ENCODE assay signal across 8 cellular contexts in the genomic region with DNA sequence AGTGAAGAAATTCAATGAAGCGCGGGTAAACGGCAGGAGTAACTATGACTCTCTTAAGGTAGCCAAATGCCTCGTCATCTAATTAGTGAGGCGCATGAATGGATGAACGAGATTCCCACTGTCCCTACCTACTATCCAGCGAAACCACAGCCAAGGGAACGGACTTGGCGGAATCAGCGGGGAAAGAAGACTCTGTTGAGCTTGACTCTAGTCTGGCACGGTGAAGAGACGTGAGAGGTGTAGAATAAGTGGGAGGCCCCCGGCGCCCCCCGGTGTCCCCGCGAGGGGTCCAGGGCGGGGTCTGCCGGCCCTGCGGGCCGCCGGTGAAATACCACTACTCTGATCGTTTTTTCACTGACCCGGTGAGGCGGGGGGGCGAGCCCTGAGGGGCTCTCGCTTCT.
DNase-seq lines count a peak whose midpoint lies in the region; ATAC-seq and TF ChIP-seq lines count a peak whose summit lies in the region.
"Not testable (repeated sequence)": the region's sequence is repeated elsewhere in the genome, so short reads cannot be mapped to it uniquely, and the experiment has no call there.

No MANE protein-coding gene starts in this region.

- not testable (repeated sequence) for H3K4me3 Mint-ChIP-seq in activated CD4-positive, alpha-beta memory T cell treated with anti-CD3 and anti-CD28 coated beads for 36 hours; activated naive CD8-positive, alpha-beta T cell treated with anti-CD3 and anti-CD28 coated beads, Interleukin-2, amount 10 ng/mL, durations not matched to agents 7 days and 5 days; nephron progenitor cell

- intact Hi-C loops in activated CD4-positive, alpha-beta memory T cell treated with anti-CD3 and anti-CD28 coated beads for 36 hours (cut with micrococcal nuclease) = not testable (repeated sequence)

- H3K4me3 ChIP-seq in LNCaP clone FGC (ENCODE audit: low read depth, low read length) = not testable (repeated sequence)

- H3K36me3 Mint-ChIP-seq in activated CD4-positive, alpha-beta memory T cell treated with anti-CD3 and anti-CD28 coated beads for 36 hours; activated naive CD8-positive, alpha-beta T cell treated with anti-CD3 and anti-CD28 coated beads, Interleukin-2, amount 10 ng/mL, durations not matched to agents 7 days and 5 days; nephron progenitor cell (ENCODE audit: low read depth): not testable (repeated sequence)

- ATAC-seq in activated naive CD8-positive, alpha-beta T cell treated with anti-CD3 and anti-CD28 coated beads, Interleukin-2, amount 10 ng/mL, durations not matched to agents 7 days and 5 days (ENCODE audit: low read depth) = not testable (repeated sequence)

- H3K9me3 Mint-ChIP-seq in activated CD4-positive, alpha-beta memory T cell treated with anti-CD3 and anti-CD28 coated beads for 36 hours; activated naive CD8-positive, alpha-beta T cell treated with anti-CD3 and anti-CD28 coated beads, Interleukin-2, amount 10 ng/mL, durations not matched to agents 7 days and 5 days: not testable (repeated sequence)
- peaks cover 12% of the 10 kb centered on the region for H3K9me3 Mint-ChIP-seq in nephron progenitor cell

- not testable (repeated sequence) for H3K4me1 Mint-ChIP-seq in activated CD4-positive, alpha-beta memory T cell treated with anti-CD3 and anti-CD28 coated beads for 36 hours (ENCODE audit: low read depth); activated naive CD8-positive, alpha-beta T cell treated with anti-CD3 and anti-CD28 coated beads, Interleukin-2, amount 10 ng/mL, durations not matched to agents 7 days and 5 days; nephron progenitor cell

- POLR2A ChIA-PET in activated CD4-positive, alpha-beta memory T cell treated with anti-CD3 and anti-CD28 coated beads for 36 hours (lab: Charles Lee); activated naive CD8-positive, alpha-beta T cell treated with anti-CD3 and anti-CD28 coated beads, Interleukin-2, amount 10 ng/mL, durations not matched to agents 7 days and 5 days (lab: Charles Lee): not testable (repeated sequence)

- H3K27me3 Mint-ChIP-seq in activated CD4-positive, alpha-beta memory T cell treated with anti-CD3 and anti-CD28 coated beads for 36 hours; activated naive CD8-positive, alpha-beta T cell treated with anti-CD3 and anti-CD28 coated beads, Interleukin-2, amount 10 ng/mL, durations not matched to agents 7 days and 5 days; nephron progenitor cell (ENCODE audit: low read depth, poor library complexity): not testable (repeated sequence)

- not testable (repeated sequence) for TF ChIP-seq CTCF in LNCaP clone FGC (IDR thresholded peaks at IDR 0.05; ENCODE audit: control insufficient read depth, extremely low read depth, insufficient read depth); nephron progenitor cell (IDR thresholded peaks at IDR 0.05)

- H3K27ac Mint-ChIP-seq in activated CD4-positive, alpha-beta memory T cell treated with anti-CD3 and anti-CD28 coated beads for 36 hours; activated naive CD8-positive, alpha-beta T cell treated with anti-CD3 and anti-CD28 coated beads, Interleukin-2, amount 10 ng/mL, durations not matched to agents 7 days and 5 days; nephron progenitor cell: not testable (repeated sequence)

- CTCF ChIA-PET in activated CD4-positive, alpha-beta memory T cell treated with anti-CD3 and anti-CD28 coated beads for 36 hours (lab: Charles Lee) = not testable (repeated sequence)

- DNase-seq in ELF-1 (ENCODE audit: low read depth, low spot score) = peak; percentile 58
- peak; percentile 17 for DNase-seq in LNCaP clone FGC (ENCODE audit: low read depth)
- peak; percentile 9 for DNase-seq in activated CD4-positive, alpha-beta memory T cell treated with anti-CD3 and anti-CD28 coated beads for 36 hours
- peak; percentile 12 for DNase-seq in activated naive CD8-positive, alpha-beta T cell treated with anti-CD3 and anti-CD28 coated beads, Interleukin-2, amount 10 ng/mL, durations not matched to agents 7 days and 5 days
- peak; percentile 24 to 25 for DNase-seq in dermis microvascular lymphatic vessel endothelial cell (ENCODE audit: low read depth in 2 of 2)
- DNase-seq in globus pallidus (ENCODE audit: low spot score) = peak; percentile 1
- peak; percentile 18 for DNase-seq in nephron progenitor cell
- peak; percentile 1 to 3 for DNase-seq in stimulated activated CD4-positive, alpha-beta T cell treated with anti-CD3 and anti-CD28 coated beads, Interleukin-2, amount 100 ng/mL, for 48 hours

Comparison
In these comparisons a context has a peak if more than half of its experiments do, and no peak if none do; other contexts are left out.
1. DNase-seq: peak in every context shown above with its lines; median percentile 58 in ELF-1; 24 in dermis microvascular lymphatic vessel endothelial cell; 18 in nephron progenitor cell; 17 in LNCaP clone FGC; 12 in activated naive CD8-positive, alpha-beta T cell treated with anti-CD3 and anti-CD28 coated beads, Interleukin-2, amount 10 ng/mL, durations not matched to agents 7 days and 5 days; 9 in activated CD4-positive, alpha-beta memory T cell treated with anti-CD3 and anti-CD28 coated beads for 36 hours; 2 in stimulated activated CD4-positive, alpha-beta T cell treated with anti-CD3 and anti-CD28 coated beads, Interleukin-2, amount 100 ng/mL, for 48 hours; 1 in globus pallidus.